ENCODE assay signal across 13 cellular contexts in genomic region chr17:66975614-66976378, GRCh38. TPM values are rescaled to one million over a fixed set of nuclear protein-coding genes. Genes with fewer than 3 reads are reported as not detected.
DNase-seq lines count a peak whose midpoint lies in the region; ATAC-seq and TF ChIP-seq lines count a peak whose summit lies in the region.
"Had no signal": no experiment of that assay in that cellular context is flagged by ENCODE, and none has a peak within 500 bp of the region (broad histone marks: within the 10 kb centered on the region; RNA-seq: fewer than 3 reads in every experiment).

No MANE protein-coding gene starts in this region.

- H3K36me3 ChIP-seq in right atrium auricular region = no peaks in the 10 kb centered on the region
- no peaks in the 10 kb centered on the region for H3K36me3 ChIP-seq in PC-9 (ENCODE audit: low read depth)
- H3K36me3 ChIP-seq: suprapubic skin had no signal

- H3K27me3 ChIP-seq in right atrium auricular region (no peaks in the 10 kb centered on the region), PC-9 (ENCODE audit: insufficient read depth, low read depth) (no peaks in the 10 kb centered on the region)

- POLR2A ChIA-PET in PC-9 (lab: Charles Lee; ENCODE audit: unreplicated experiment) = interaction anchor here (0.5 kb wide), 1 partner anchor 83 kb away, joined by 7 read pairs; no protein-coding TSS in a partner anchor

- no peak overlapping the region for H3K4me3 ChIP-seq in right atrium auricular region
- H3K4me3 ChIP-seq in PC-9 = no peak overlapping the region
- H3K4me3 ChIP-seq in fibroblast of mammary gland (ENCODE audit: control insufficient read depth, low read depth, low read length) = no peak overlapping the region
- H3K4me3 ChIP-seq: smooth muscle cell, suprapubic skin had no signal

- no peak for DNase-seq in Right ventricle myocardium inferior (ENCODE audit: missing footprints)
- DNase-seq in right atrium auricular region (ENCODE audit: low spot score) = no peak
- peak in 1 of 2 experiments; percentile 37 for DNase-seq in PC-9
- DNase-seq in fibroblast of mammary gland (ENCODE audit: low read depth) = no peak
- no peak for DNase-seq in stimulated activated CD4-positive, alpha-beta T cell treated with anti-CD3 and anti-CD28 coated beads, Interleukin-2, amount 100 ng/mL, for 48 hours
- no peak for DNase-seq in NCI-H774 (lab: John Stamatoyannopoulos, UW)
- no peak for DNase-seq in stimulated activated naive B cell treated with anti-CD40 and anti-IgM and Interleukin-4, amounts not matched to agents 10 μg/mL and 1 μg/mL and 100 μg/mL, for 72 hours
- DNase-seq: CD8-positive, alpha-beta memory T cell; effector CD4-positive, alpha-beta T cell had no signal

- no peaks in the 10 kb centered on the region for H3K79me2 ChIP-seq in PC-9 (ENCODE audit: low read depth)

- H3F3A ChIP-seq in PC-9 (ENCODE audit: insufficient read depth, low read depth) = no peaks in the 10 kb centered on the region

- intact Hi-C loops in Right ventricle myocardium inferior (cut with DNase I) = no loop called here
- intact Hi-C loops in PC-9 (cut with micrococcal nuclease; ENCODE audit: unreplicated experiment) = loop anchor here (1.0 to 5.0 kb wide), 2 partner anchors 60 to 248 kb away; no protein-coding TSS in a partner anchor

- no peaks in the 10 kb centered on the region for H3K9me3 Mint-ChIP-seq in stimulated activated naive B cell treated with anti-CD40 and anti-IgM and Interleukin-4, amounts not matched to agents 10 μg/mL and 1 μg/mL and 100 μg/mL, for 72 hours
- H3K9me3 Mint-ChIP-seq: CD8-positive, alpha-beta memory T cell had no signal

- H3K27ac Mint-ChIP-seq in stimulated activated naive B cell treated with anti-CD40 and anti-IgM and Interleukin-4, amounts not matched to agents 10 μg/mL and 1 μg/mL and 100 μg/mL, for 72 hours = no peak overlapping the region
- H3K27ac Mint-ChIP-seq: CD8-positive, alpha-beta memory T cell had no signal

- H3K9me2 ChIP-seq in PC-9 (ENCODE audit: insufficient read depth) = no peaks in the 10 kb centered on the region

- peaks cover 4% of the 10 kb centered on the region; the same call in 1 of the 2 replicates for H4K20me1 ChIP-seq in PC-9 (ENCODE audit: insufficient read depth)

- no peaks in the 10 kb centered on the region for H3K9me3 ChIP-seq in right atrium auricular region
- no peaks in the 10 kb centered on the region for H3K9me3 ChIP-seq in PC-9 (ENCODE audit: insufficient read depth, low read depth)
- H3K9me3 ChIP-seq: suprapubic skin had no signal

- CTCF ChIA-PET in PC-9 (lab: Charles Lee) = interaction anchor here (1.3 kb wide), 1 partner anchor 61 kb away, joined by 4 read pairs; no protein-coding TSS in a partner anchor

- H3K4me3 Mint-ChIP-seq in stimulated activated naive B cell treated with anti-CD40 and anti-IgM and Interleukin-4, amounts not matched to agents 10 μg/mL and 1 μg/mL and 100 μg/mL, for 72 hours = no peak overlapping the region
- H3K4me3 Mint-ChIP-seq: CD8-positive, alpha-beta memory T cell had no signal

- TF ChIP-seq CTCF in right atrium auricular region (IDR thresholded peaks at IDR 0.05) (peak in 1 of 2 donors; percentile 30), PC-9 (conservative IDR thresholded peaks at IDR 0.05) (peak; percentile 63), fibroblast of mammary gland (conservative IDR thresholded peaks at IDR 0.05; ENCODE audit: control insufficient read depth, insufficient read depth, low read depth, low read length) (peak; percentile 4)

- no peak overlapping the region for H3K4me2 ChIP-seq in PC-9
- H3K4me2 ChIP-seq: smooth muscle cell had no signal

- peaks cover 0 to 31% of the 10 kb centered on the region in 2 donors for H3K4me1 ChIP-seq in right atrium auricular region
- H3K4me1 ChIP-seq in PC-9 (replicated peaks; ENCODE audit: insufficient read depth) = no peaks in the 10 kb centered on the region

- H2AFZ ChIP-seq in PC-9 = no peak overlapping the region

- no peaks in the 10 kb centered on the region for H3K4me1 Mint-ChIP-seq in stimulated activated naive B cell treated with anti-CD40 and anti-IgM and Interleukin-4, amounts not matched to agents 10 μg/mL and 1 μg/mL and 100 μg/mL, for 72 hours
- H3K4me1 Mint-ChIP-seq: CD8-positive, alpha-beta memory T cell had no signal

- H3K27me3 Mint-ChIP-seq in stimulated activated naive B cell treated with anti-CD40 and anti-IgM and Interleukin-4, amounts not matched to agents 10 μg/mL and 1 μg/mL and 100 μg/mL, for 72 hours = peaks cover 33 to 39% of the 10 kb centered on the region in 2 donors

- no peaks in the 10 kb centered on the region for H3K36me3 Mint-ChIP-seq in stimulated activated naive B cell treated with anti-CD40 and anti-IgM and Interleukin-4, amounts not matched to agents 10 μg/mL and 1 μg/mL and 100 μg/mL, for 72 hours
- H3K36me3 Mint-ChIP-seq: CD8-positive, alpha-beta memory T cell had no signal

- no peak overlapping the region for H3K27ac ChIP-seq in right atrium auricular region
- H3K27ac ChIP-seq in PC-9 = no peak overlapping the region
- H3K27ac ChIP-seq: HL-60, suprapubic skin had no signal

- BruUV-seq in PC-9 (replicated peaks; lab: Mats Ljungman, UMichigan) = no TSS peak

- ATAC-seq in Right ventricle myocardium inferior = peak; percentile 53
- no peak for ATAC-seq in GM18870 (IDR thresholded peaks at IDR 0.05; ENCODE audit: unreplicated experiment)
- ATAC-seq in stimulated activated naive B cell treated with anti-CD40 and anti-IgM and Interleukin-4, amounts not matched to agents 10 μg/mL and 1 μg/mL and 100 μg/mL, for 72 hours (replicated peaks) = no peak

RNA-seq across cellular contexts. Expression of gene CACNG4, which starts 11.3 kb away (rescaled TPM):
- total RNA-seq in Right ventricle myocardium inferior (not detected), right atrium auricular region (1 to 10 TPM in 1 of 2 donors, under 1 TPM in 1; 0.63 to 1.9 TPM), PC-9 (2021) (45.1 and 46.3 TPM in 2 replicates)
- total RNA-seq: CD8-positive, alpha-beta memory T cell had no signal

Comparison
In these comparisons a context has a peak if more than half of its experiments do, and no peak if none do; other contexts are left out.
1. RNA of gene CACNG4, which starts 11.3 kb away (total RNA-seq): 45.1 to 46.3 TPM in PC-9; 0.63 to 1.9 TPM in right atrium auricular region and not detected in Right ventricle myocardium inferior (single experiment); every median in the first group is over 10 times any median in the second.